In the genomic region with DNA sequence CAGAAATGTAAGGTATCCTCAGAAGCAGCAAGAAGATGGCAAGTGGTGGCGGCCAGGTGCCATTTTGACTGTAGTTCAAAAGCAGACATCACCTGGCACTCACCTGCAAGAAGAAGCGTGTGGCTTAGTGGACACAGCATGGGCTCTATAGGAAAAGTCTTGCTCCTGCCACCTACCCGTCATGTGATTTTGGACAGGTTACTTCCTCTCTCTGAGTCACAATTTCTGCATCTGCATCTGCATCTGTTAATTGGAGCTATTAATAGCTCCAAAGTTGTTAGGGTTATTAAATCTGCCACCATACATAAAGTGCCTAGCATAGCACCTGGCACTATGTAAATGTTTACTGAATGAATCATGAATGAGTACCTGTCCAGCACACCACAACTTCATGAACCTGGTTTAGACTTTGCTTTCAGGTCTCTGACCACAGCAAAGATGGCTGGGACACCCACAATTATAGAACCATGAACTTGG, we compare ENCODE assay signal across 8 cellular contexts.
DNase-seq lines count a peak whose midpoint lies in the region; ATAC-seq and TF ChIP-seq lines count a peak whose summit lies in the region.

No MANE protein-coding gene starts in this region.

- DNase-seq in NCI-H748 (lab: John Stamatoyannopoulos, UW; ENCODE audit: unreplicated experiment) (peak; percentile 91), memory B cell (ENCODE audit: low spot score in 2 of 2) (no peak), WERI-Rb-1 (no peak), AG08396 (ENCODE audit: low spot score) (no peak)

- no peak for TF ChIP-seq CTCF in WERI-Rb-1 (IDR thresholded peaks at IDR 0.05; ENCODE audit: low read depth, low read length)

- peak overlapping the region; percentile 45 for H3K4me3 Mint-ChIP-seq in memory B cell

- H3K27me3 Mint-ChIP-seq in memory B cell = no peaks in the 10 kb centered on the region

- peaks cover 53% of the 10 kb centered on the region for H3K4me1 Mint-ChIP-seq in memory B cell

- ATAC-seq in GM19023 (IDR thresholded peaks at IDR 0.05; ENCODE audit: unreplicated experiment) = peak; percentile 40
- peak; percentile 74 for ATAC-seq in HG02981 (IDR thresholded peaks at IDR 0.05; ENCODE audit: unreplicated experiment)
- peak; percentile 28 for ATAC-seq in memory B cell (ENCODE audit: low read depth)
- ATAC-seq in HG03432 (IDR thresholded peaks at IDR 0.05; ENCODE audit: unreplicated experiment) = no peak
- no peak for ATAC-seq in GM21526 (IDR thresholded peaks at IDR 0.05; ENCODE audit: low FRiP score, unreplicated experiment)

- peaks cover 43% of the 10 kb centered on the region for H3K36me3 Mint-ChIP-seq in memory B cell

- no peaks in the 10 kb centered on the region for H3K27me3 ChIP-seq in WERI-Rb-1 (ENCODE audit: insufficient read depth, low read depth, severe bottlenecking)

- H3K27ac Mint-ChIP-seq in memory B cell = peak overlapping the region; percentile 91

- no peak overlapping the region for H3K4me3 ChIP-seq in WERI-Rb-1 (ENCODE audit: low read depth, low read length)

- no peak overlapping the region for H3K27ac ChIP-seq in WERI-Rb-1

- H3K9me3 ChIP-seq in WERI-Rb-1 (ENCODE audit: severe bottlenecking) = no peaks in the 10 kb centered on the region

- H3K9me3 Mint-ChIP-seq in memory B cell = peaks cover 2% of the 10 kb centered on the region

- H3K36me3 ChIP-seq in WERI-Rb-1 = no peaks in the 10 kb centered on the region

Comparison
In these comparisons a context has a peak if more than half of its experiments do, and no peak if none do; other contexts are left out.
1. ATAC-seq: peak in GM19023 (single experiment), HG02981 (single experiment) and memory B cell (single experiment); none in HG03432 (single experiment) and GM21526 (single experiment).